30 cellular contexts compared by ENCODE assay signal in the genomic region with DNA sequence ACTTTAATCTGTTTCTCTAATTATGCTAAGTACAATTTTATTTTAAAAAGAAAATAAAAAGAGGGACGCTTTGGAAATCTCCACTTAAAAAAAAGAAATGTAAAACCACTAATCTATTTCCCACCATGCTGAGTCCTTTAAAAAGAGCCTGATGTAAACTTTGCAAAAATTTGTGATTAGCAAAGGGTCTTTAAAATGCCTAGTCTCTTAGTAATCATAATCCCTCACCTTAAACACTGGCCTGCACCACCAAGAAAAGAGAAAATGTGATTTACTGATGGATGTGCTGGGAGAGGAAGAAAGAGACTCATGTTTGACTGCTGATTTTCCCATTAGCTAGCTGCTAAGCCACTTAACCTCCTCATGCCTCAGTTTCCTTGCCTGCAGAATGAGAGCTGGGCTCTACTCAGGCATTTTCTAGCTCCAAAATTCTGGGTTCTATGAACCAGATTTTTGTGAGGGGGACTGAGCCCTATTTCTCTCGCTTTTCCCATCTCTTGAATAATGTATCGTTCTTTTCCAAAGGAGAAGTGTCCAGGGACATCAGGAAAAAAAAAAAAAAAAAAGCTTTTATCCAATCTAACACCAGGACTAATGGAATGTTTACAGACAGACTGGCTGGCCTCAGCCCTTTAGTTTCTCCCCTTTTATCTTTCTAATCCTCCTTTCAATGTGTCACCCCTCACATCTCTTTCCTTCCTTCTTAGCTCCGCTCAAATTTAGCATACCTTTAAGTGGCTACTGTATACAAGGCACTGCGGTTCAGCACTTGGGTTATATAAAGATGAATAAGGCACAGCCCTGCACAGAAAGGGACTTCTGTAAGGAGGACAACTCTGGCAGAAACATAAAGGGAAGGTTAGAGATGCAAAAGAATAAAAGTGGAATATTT.
"Had no signal": no experiment of that assay in that cellular context is flagged by ENCODE, and none has a peak within 500 bp of the region (broad histone marks: within the 10 kb centered on the region; RNA-seq: fewer than 3 reads in every experiment).

No MANE protein-coding gene starts in this region.

- DNase-seq: activated B cell treated with CpG ODN at 0.5 μM for 24 hours; activated CD4-positive, alpha-beta T cell treated with anti-CD3 and anti-CD28 coated beads for 36 hours; activated CD4-positive, alpha-beta T cell treated with anti-CD3 and anti-CD28 coated beads, Interleukin-2, amount 50 U/mL, for 4 hours; activated CD8-positive, alpha-beta memory T cell treated with anti-CD3 and anti-CD28 coated beads for 24 hours; activated CD8-positive, alpha-beta memory T cell treated with anti-CD3 and anti-CD28 coated beads, Interleukin-2, amount 50 U/mL, for 4 hours; activated T-cell treated with anti-CD3 and anti-CD28 coated beads, Interleukin-2, amount 50 U/mL, for 24 hours; adrenal gland; central memory CD4-positive, alpha-beta T cell; dermis blood vessel endothelial cell; effector memory CD4-positive, alpha-beta T cell; gastrocnemius medialis; hippocampal formation; kidney; left lung; naive thymus-derived CD8-positive, alpha-beta T cell; pancreas; right lobe of liver; stimulated activated CD4-positive, alpha-beta T cell treated with anti-CD3 and anti-CD28 coated beads, Interleukin-15, amount 100 ng/mL, for 24 hours; stomach; T1000; transverse colon; uterus had no signal

- H3K27me3 ChIP-seq: adrenal gland, ascending aorta, gastrocnemius medialis, left lung, neutrophil, pancreas, right lobe of liver, stomach, suprapubic skin, transverse colon, uterus had no signal

- H3K27ac ChIP-seq: adrenal gland, ascending aorta, gastrocnemius medialis, left lung, neutrophil, pancreas, right lobe of liver, skin epidermis, stomach, suprapubic skin, transverse colon, uterus had no signal

- H3K36me3 ChIP-seq: adrenal gland, ascending aorta, gastrocnemius medialis, left lung, neutrophil, pancreas, right lobe of liver, stomach, suprapubic skin, transverse colon, uterus had no signal

- H3K9me3 ChIP-seq: adrenal gland, ascending aorta, gastrocnemius medialis, left lung, neutrophil, pancreas, right lobe of liver, stomach, suprapubic skin, transverse colon, uterus had no signal

- H3K4me1 ChIP-seq: ascending aorta, gastrocnemius medialis, left lung, pancreas, stomach, transverse colon, uterus had no signal

- ATAC-seq: activated CD4-positive, alpha-beta T cell treated with anti-CD3 and anti-CD28 coated beads for 36 hours; activated T-helper 17 cell treated with anti-CD3 and anti-CD28 coated beads, Interleukin-2, amount 50 U/mL, for 72 hours; esophagus mucosa; gastrocnemius medialis; left lung; naive thymus-derived CD8-positive, alpha-beta T cell; pancreas; right lobe of liver; stimulated activated memory B cell treated with anti-CD40 and anti-IgM and Interleukin-4, amounts not matched to agents 10 μg/mL and 1 μg/mL and 100 μg/mL, for 72 hours had no signal

- H3K4me3 ChIP-seq: adrenal gland, ascending aorta, gastrocnemius medialis, left lung, lung, pancreas, right lobe of liver, skin epidermis, stomach, suprapubic skin, transverse colon, uterus had no signal
